8 cellular contexts compared by ENCODE assay signal in genomic region chr3:71724584-71725278, GRCh38. TPM values are rescaled to one million over a fixed set of nuclear protein-coding genes. Genes with fewer than 3 reads are reported as not detected.
DNase-seq lines count a peak whose midpoint lies in the region; ATAC-seq and TF ChIP-seq lines count a peak whose summit lies in the region.

No MANE protein-coding gene starts in this region.

- H3K9me3 Mint-ChIP-seq in brain = peaks cover 0 to 3% (median 0%) of the 10 kb centered on the region in 5 experiments

- H3K4me1 Mint-ChIP-seq in brain = peaks cover 52% of the 10 kb centered on the region

- H3K4me3 ChIP-seq in GM12875 (ENCODE audit: low read depth, low read length) (peak overlapping the region; percentile 42), SJCRH30 (peak overlapping the region; percentile 60)

- no peaks in the 10 kb centered on the region for H3K4me1 ChIP-seq in SJCRH30

- H3K4me3 Mint-ChIP-seq in brain = peak overlapping the region; percentile 83 to 89 (median 85)

- H3K27me3 Mint-ChIP-seq in brain = peaks cover 5% of the 10 kb centered on the region

- peak; percentile 6 to 19 for DNase-seq in SJCRH30
- peak; percentile 74 for DNase-seq in islet precursor cell
- DNase-seq in stimulated activated CD4-positive, alpha-beta T cell treated with anti-CD3 and anti-CD28 coated beads, Interleukin-15, amount 100 ng/mL, for 24 hours = peak; percentile 59
- DNase-seq in NCI-H526 treated with DMSO at 0.1 percent for 48 hours (lab: John Stamatoyannopoulos, UW) = no peak
- no peak for DNase-seq in foreskin melanocyte

- H3K27ac ChIP-seq in SJCRH30 = no peak overlapping the region

- peaks cover 8% of the 10 kb centered on the region for H3K36me3 Mint-ChIP-seq in brain

- peak; percentile 36 for ATAC-seq in HG02610 (IDR thresholded peaks at IDR 0.05; ENCODE audit: unreplicated experiment)

- H3K27ac Mint-ChIP-seq in brain = peak overlapping the region in 4 of 5 experiments; percentile 56 to 91 (median 70)

- no peak for TF ChIP-seq CTCF in GM12875 (IDR thresholded peaks at IDR 0.05; ENCODE audit: borderline replicate concordance, insufficient read depth, low read depth, low read length)
- TF ChIP-seq CTCF in brain (conservative IDR thresholded peaks at IDR 0.05) = no peak

- H3K27me3 ChIP-seq in SJCRH30 = no peaks in the 10 kb centered on the region

- H3K9me3 ChIP-seq in SJCRH30 (replicated peaks) = no peaks in the 10 kb centered on the region

- H3K36me3 ChIP-seq in SJCRH30 = no peaks in the 10 kb centered on the region

RNA-seq across cellular contexts. Expression of gene EIF4E3, which starts 0.5 kb away (rescaled TPM):
- 0.20 and 0.23 TPM in 2 replicates for total RNA-seq in SJCRH30 (2014; rRNA removed; shearing (Covaris generic))
- 7.2 TPM for polyA plus RNA-seq in brain (ENCODE audit: insufficient read depth, low read depth, low replicate concordance)

RNA-seq across cellular contexts. Expression of gene GPR27, which starts 28.9 kb away (rescaled TPM):
- total RNA-seq in SJCRH30 (2014; rRNA removed; shearing (Covaris generic)) = not detected in 2 replicates
- polyA plus RNA-seq in brain (ENCODE audit: insufficient read depth, low read depth, low replicate concordance) = 9.5 TPM

Comparison
In these comparisons a context has a peak if more than half of its experiments do, and no peak if none do; other contexts are left out.
1. DNase-seq: peak in SJCRH30 (2 of 2), islet precursor cell (single experiment) and stimulated activated CD4-positive, alpha-beta T cell treated with anti-CD3 and anti-CD28 coated beads, Interleukin-15, amount 100 ng/mL, for 24 hours (single experiment); none in NCI-H526 treated with DMSO at 0.1 percent for 48 hours (single experiment) and foreskin melanocyte (single experiment).